ENCODE assay signal across 25 cellular contexts in the genomic region with DNA sequence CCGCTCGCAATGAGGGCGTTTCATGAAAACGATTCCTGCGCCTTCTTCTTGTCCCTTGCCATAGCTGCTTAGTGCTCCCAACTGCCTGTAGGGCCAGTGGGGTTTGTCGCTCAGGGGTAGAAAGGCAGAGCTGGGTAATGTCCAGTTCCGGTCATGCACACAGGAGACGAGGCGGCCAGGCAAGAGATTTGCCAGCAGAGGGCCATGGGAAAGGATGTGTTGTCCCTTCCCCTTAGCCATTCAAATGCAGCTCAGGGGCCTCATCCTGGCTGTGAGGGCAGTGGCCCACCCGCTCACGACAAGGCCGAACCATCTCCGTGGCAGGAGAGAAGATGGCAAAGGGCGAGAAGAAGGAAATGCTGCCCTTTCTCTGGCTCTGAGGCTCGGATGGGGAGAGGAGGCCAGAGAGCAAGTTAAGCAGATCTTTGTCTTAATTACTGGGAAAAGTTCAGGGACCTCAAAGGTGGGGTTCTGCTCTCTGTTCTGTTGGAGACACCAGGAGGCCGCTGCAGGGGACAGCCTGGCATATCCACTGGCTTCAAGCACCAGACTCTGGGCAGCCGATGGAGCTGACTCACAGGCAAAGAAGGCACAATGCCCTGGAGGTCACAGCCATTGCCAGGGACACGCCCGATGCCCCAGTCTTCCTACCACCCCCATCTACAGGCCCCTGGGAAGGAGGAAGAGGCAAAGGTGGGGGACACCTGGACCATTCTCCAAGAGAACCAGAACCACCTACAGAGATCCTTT.
"Had no signal": no experiment of that assay in that cellular context is flagged by ENCODE, and none has a peak within 500 bp of the region (broad histone marks: within the 10 kb centered on the region; RNA-seq: fewer than 3 reads in every experiment).

No MANE protein-coding gene starts in this region.

- H3K36me3 ChIP-seq: esophagus squamous epithelium, left ventricle myocardium inferior, right atrium auricular region, spleen, transverse colon had no signal

- H3K4me1 ChIP-seq: spleen, testis had no signal

- DNase-seq: activated CD4-positive, alpha-beta memory T cell treated with anti-CD3 and anti-CD28 coated beads for 36 hours; activated CD4-positive, alpha-beta T cell treated with anti-CD3 and anti-CD28 coated beads, Interleukin-2, amount 10 ng/mL, durations not matched to agents 24 days and 14 days; activated CD4-positive, CD25-positive, alpha-beta regulatory T cell treated with anti-CD3 and anti-CD28 coated beads, Interleukin-2, amount 50 U/mL, for 72 hours; activated CD8-positive, alpha-beta memory T cell treated with anti-CD3 and anti-CD28 coated beads, Interleukin-2, amount 50 U/mL, for 4 hours; activated gamma-delta T cell; activated naive CD4-positive, alpha-beta T cell treated with anti-CD3 and anti-CD28 coated beads, Interleukin-2, amount 10 ng/mL, durations not matched to agents 7 days and 5 days; activated naive CD8-positive, alpha-beta T cell treated with anti-CD3 and anti-CD28 coated beads, Interleukin-2, amount 10 ng/mL, durations not matched to agents 7 days and 5 days; activated T-cell treated with anti-CD3 and anti-CD28 coated beads, Interleukin-2, amount 50 U/mL, for 24 hours; amniotic stem cell; esophagus squamous epithelium; islet precursor cell; left ventricle myocardium inferior; naive B cell; spleen; stimulated activated naive CD4-positive, alpha-beta T cell treated with Interleukin-2 at 50 U/mL for 16 hours; SW 1271; T1000; testis; transverse colon had no signal

- H3K4me3 Mint-ChIP-seq: activated CD4-positive, alpha-beta memory T cell treated with anti-CD3 and anti-CD28 coated beads for 36 hours; activated CD4-positive, alpha-beta T cell treated with anti-CD3 and anti-CD28 coated beads, Interleukin-2, amount 10 ng/mL, durations not matched to agents 24 days and 14 days; activated naive CD4-positive, alpha-beta T cell treated with anti-CD3 and anti-CD28 coated beads, Interleukin-2, amount 10 ng/mL, durations not matched to agents 7 days and 5 days; activated naive CD8-positive, alpha-beta T cell treated with anti-CD3 and anti-CD28 coated beads, Interleukin-2, amount 10 ng/mL, durations not matched to agents 7 days and 5 days; activated T-cell treated with anti-CD3 and anti-CD28 coated beads, Interleukin-2, amount 50 U/mL, for 24 hours; central memory CD8-positive, alpha-beta T cell; dendritic cell treated with granulocyte-macrophage colony-stimulating factor and Interleukin-4, amounts not matched to agents 40 ng/mL and 50 ng/mL, for 4 days; naive B cell; neural crest cell; T-helper 1 cell treated with Interleukin-12 subunit alpha and Interleukin-12 subunit beta and Interleukin-4 antibody, amounts not matched to agents 30 μg/mL and 1 μg/mL, for 36 hours had no signal

- H3K27ac Mint-ChIP-seq: activated CD4-positive, alpha-beta memory T cell treated with anti-CD3 and anti-CD28 coated beads for 36 hours; activated CD4-positive, alpha-beta T cell treated with anti-CD3 and anti-CD28 coated beads, Interleukin-2, amount 10 ng/mL, durations not matched to agents 24 days and 14 days; activated naive CD4-positive, alpha-beta T cell treated with anti-CD3 and anti-CD28 coated beads, Interleukin-2, amount 10 ng/mL, durations not matched to agents 7 days and 5 days; activated naive CD8-positive, alpha-beta T cell treated with anti-CD3 and anti-CD28 coated beads, Interleukin-2, amount 10 ng/mL, durations not matched to agents 7 days and 5 days; activated T-cell treated with anti-CD3 and anti-CD28 coated beads, Interleukin-2, amount 50 U/mL, for 24 hours; dendritic cell treated with granulocyte-macrophage colony-stimulating factor and Interleukin-4, amounts not matched to agents 40 ng/mL and 50 ng/mL, for 4 days; naive B cell; T-helper 1 cell treated with Interleukin-12 subunit alpha and Interleukin-12 subunit beta and Interleukin-4 antibody, amounts not matched to agents 30 μg/mL and 1 μg/mL, for 36 hours had no signal

- H3K4me1 Mint-ChIP-seq: activated naive CD8-positive, alpha-beta T cell treated with anti-CD3 and anti-CD28 coated beads, Interleukin-2, amount 10 ng/mL, durations not matched to agents 7 days and 5 days; naive B cell had no signal

- H3K9me3 ChIP-seq: esophagus squamous epithelium, left ventricle myocardium inferior, right atrium auricular region, spleen, testis, transverse colon had no signal

- H3K27me3 ChIP-seq: esophagus squamous epithelium, right atrium auricular region, testis, transverse colon had no signal

- H3K4me3 ChIP-seq: esophagus squamous epithelium, left ventricle myocardium inferior, right atrium auricular region, spleen, testis, transverse colon had no signal

- H3K27ac ChIP-seq: epithelial cell of prostate, esophagus squamous epithelium, left ventricle myocardium inferior, right atrium auricular region, spleen, testis, transverse colon had no signal

- H3K27me3 Mint-ChIP-seq: activated T-cell treated with anti-CD3 and anti-CD28 coated beads, Interleukin-2, amount 50 U/mL, for 24 hours had no signal

- H3K36me3 Mint-ChIP-seq: activated CD4-positive, alpha-beta memory T cell treated with anti-CD3 and anti-CD28 coated beads for 36 hours; activated naive CD4-positive, alpha-beta T cell treated with anti-CD3 and anti-CD28 coated beads, Interleukin-2, amount 10 ng/mL, durations not matched to agents 7 days and 5 days; activated naive CD8-positive, alpha-beta T cell treated with anti-CD3 and anti-CD28 coated beads, Interleukin-2, amount 10 ng/mL, durations not matched to agents 7 days and 5 days had no signal

- H3K9me3 Mint-ChIP-seq: activated CD4-positive, alpha-beta T cell treated with anti-CD3 and anti-CD28 coated beads, Interleukin-2, amount 10 ng/mL, durations not matched to agents 24 days and 14 days; activated naive CD4-positive, alpha-beta T cell treated with anti-CD3 and anti-CD28 coated beads, Interleukin-2, amount 10 ng/mL, durations not matched to agents 7 days and 5 days; activated T-cell treated with anti-CD3 and anti-CD28 coated beads, Interleukin-2, amount 50 U/mL, for 24 hours; central memory CD8-positive, alpha-beta T cell; dendritic cell treated with granulocyte-macrophage colony-stimulating factor and Interleukin-4, amounts not matched to agents 40 ng/mL and 50 ng/mL, for 4 days; neural crest cell had no signal
